8 cellular contexts compared by ENCODE assay signal in genomic region chr2:152336854-152337510, GRCh38. TPM values are rescaled to one million over a fixed set of nuclear protein-coding genes. Genes with fewer than 3 reads are reported as not detected.
DNase-seq lines count a peak whose midpoint lies in the region; ATAC-seq and TF ChIP-seq lines count a peak whose summit lies in the region.

No MANE protein-coding gene starts in this region.

- H3K27ac Mint-ChIP-seq in activated T-helper 17 cell treated with anti-CD3 and anti-CD28 coated beads, Interleukin-2, amount 50 U/mL, for 72 hours = no peak overlapping the region

- no peak for ATAC-seq in activated T-helper 17 cell treated with anti-CD3 and anti-CD28 coated beads, Interleukin-2, amount 50 U/mL, for 72 hours (replicated peaks)

- H3K27ac ChIP-seq in ACC112 (ENCODE audit: low read depth, low read length) (peak overlapping the region; percentile 14), left ventricle myocardium inferior (replicated peaks) (peak overlapping the region; percentile 89)

- peak overlapping the region; percentile 72 for H3K4me3 Mint-ChIP-seq in activated T-helper 17 cell treated with anti-CD3 and anti-CD28 coated beads, Interleukin-2, amount 50 U/mL, for 72 hours

- intact Hi-C loops in left ventricle myocardium inferior (cut with micrococcal nuclease) = no loop called here

- peaks cover 34% of the 10 kb centered on the region for H3K27me3 Mint-ChIP-seq in activated T-helper 17 cell treated with anti-CD3 and anti-CD28 coated beads, Interleukin-2, amount 50 U/mL, for 72 hours

- H3K79me2 ChIP-seq in ACC112 (ENCODE audit: control insufficient read depth, insufficient read depth, low read length, unreplicated experiment) = peaks cover 66% of the 10 kb centered on the region

- peak overlapping the region; percentile 72 for H2AFZ ChIP-seq in ACC112 (ENCODE audit: low read length, unreplicated experiment)

- H3K9me3 ChIP-seq in left ventricle myocardium inferior (replicated peaks) = no peaks in the 10 kb centered on the region

- DNase-seq in H7 (peak; percentile 31), left ventricle myocardium inferior (no peak), renal cortical epithelial cell (ENCODE audit: low read depth) (peak; percentile 20), amniotic stem cell (lab: John Stamatoyannopoulos, UW) (no peak), OCI-M1 (lab: John Stamatoyannopoulos, UW) (no peak)
- no peak for DNase-seq in effector CD8-positive, alpha-beta T cell (lab: John Stamatoyannopoulos, UW)

- H3K27me3 ChIP-seq in ACC112 (ENCODE audit: insufficient read depth, low read length) (no peaks in the 10 kb centered on the region), H7 (ENCODE audit: control insufficient read depth, insufficient read depth, low read length) (no peaks in the 10 kb centered on the region; the same call in 1 of the 2 replicates), left ventricle myocardium inferior (ENCODE audit: low read depth) (no peaks in the 10 kb centered on the region)

- H3K4me1 ChIP-seq in ACC112 (ENCODE audit: control insufficient read depth, insufficient read depth, low read length, unreplicated experiment) (no peaks in the 10 kb centered on the region), left ventricle myocardium inferior (peaks cover 56% of the 10 kb centered on the region)

- H3K4me3 ChIP-seq in ACC112 (ENCODE audit: low read depth, low read length) (peak overlapping the region; percentile 88), H7 (ENCODE audit: insufficient read depth, low read depth, low read length) (peak overlapping the region; percentile 89), left ventricle myocardium inferior (peak overlapping the region; percentile 97)

- H3K4me1 Mint-ChIP-seq in activated T-helper 17 cell treated with anti-CD3 and anti-CD28 coated beads, Interleukin-2, amount 50 U/mL, for 72 hours = no peaks in the 10 kb centered on the region

- TF ChIP-seq CTCF in left ventricle myocardium inferior (IDR thresholded peaks at IDR 0.05; ENCODE audit: borderline replicate concordance) = no peak

- H3K36me3 Mint-ChIP-seq in activated T-helper 17 cell treated with anti-CD3 and anti-CD28 coated beads, Interleukin-2, amount 50 U/mL, for 72 hours (ENCODE audit: low read depth) = no peaks in the 10 kb centered on the region

- H3K9me3 Mint-ChIP-seq in activated T-helper 17 cell treated with anti-CD3 and anti-CD28 coated beads, Interleukin-2, amount 50 U/mL, for 72 hours = no peaks in the 10 kb centered on the region

- no peaks in the 10 kb centered on the region for H3K36me3 ChIP-seq in ACC112 (ENCODE audit: insufficient read depth, low read length)
- H3K36me3 ChIP-seq in H7 (replicated peaks; ENCODE audit: control insufficient read depth, insufficient read depth, low read length) = no peaks in the 10 kb centered on the region
- H3K36me3 ChIP-seq in left ventricle myocardium inferior = no peaks in the 10 kb centered on the region

RNA-seq across cellular contexts. Expression of gene FMNL2, which starts 2.0 kb away (rescaled TPM):
- 20.0 and 32.7 TPM in 2 replicates for total RNA-seq in H7 (2014; rRNA removed; shearing (Covaris generic))
- 1 to 10 TPM; 1.1 to 2.7 TPM for total RNA-seq in activated T-helper 17 cell treated with anti-CD3 and anti-CD28 coated beads, Interleukin-2, amount 50 U/mL, for 72 hours
- total RNA-seq in left ventricle myocardium inferior = 5.5 TPM
- 59.0 and 69.7 TPM in 2 replicates for total RNA-seq in renal cortical epithelial cell

Comparison
In these comparisons a context has a peak if more than half of its experiments do, and no peak if none do; other contexts are left out.
1. DNase-seq: peak in H7 (single experiment) and renal cortical epithelial cell (single experiment); none in left ventricle myocardium inferior (single experiment), amniotic stem cell (single experiment), OCI-M1 (single experiment) and effector CD8-positive, alpha-beta T cell (single experiment).
2. Peak in every context shown above with its lines, with median percentiles within 50 percentile points of each other: H3K4me3 ChIP-seq.